8 cellular contexts compared by ENCODE assay signal in the genomic region with DNA sequence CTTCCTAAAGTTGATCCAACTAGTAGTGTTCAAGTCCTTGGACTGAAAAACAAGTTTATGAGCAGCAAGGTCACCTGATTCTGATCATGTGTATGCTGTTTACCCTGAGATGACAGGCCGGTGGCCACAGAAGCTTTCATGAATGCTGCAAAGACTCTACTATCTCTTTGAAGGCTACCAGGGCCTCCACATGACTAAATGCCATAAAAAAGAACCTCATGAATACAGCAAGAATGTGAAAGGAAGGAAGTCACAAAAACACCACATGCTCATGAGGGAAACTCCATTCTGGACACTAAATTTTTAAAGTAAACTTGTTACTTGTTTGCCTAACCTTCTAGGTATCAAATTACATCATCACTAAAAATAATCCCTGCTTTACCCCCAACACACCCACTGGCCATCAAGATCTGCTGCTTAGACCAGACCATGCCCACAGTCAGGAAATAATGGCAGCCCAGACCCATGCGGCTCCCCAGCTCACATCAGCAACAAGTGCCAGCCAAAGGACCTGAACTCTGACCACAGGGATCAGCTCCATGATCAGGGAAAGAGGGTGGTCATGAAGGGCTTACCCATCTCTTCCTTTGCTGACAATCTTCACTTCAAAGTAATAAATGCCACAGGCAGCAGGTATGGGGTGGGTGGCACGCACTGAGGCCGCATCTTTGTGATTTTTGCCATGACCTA. TPM values are rescaled to one million over a fixed set of nuclear protein-coding genes. Genes with fewer than 3 reads are reported as not detected.
DNase-seq lines count a peak whose midpoint lies in the region; ATAC-seq and TF ChIP-seq lines count a peak whose summit lies in the region.

No MANE protein-coding gene starts in this region.

- H3K36me3 ChIP-seq in stomach = peaks cover 4 to 39% (median 37%) of the 10 kb centered on the region in 4 donors

- H3K27ac ChIP-seq in stomach = peak overlapping the region in 2 of 5 donors; percentile 86 to 94

- H3K4me1 ChIP-seq in stomach = peaks cover 18 to 62% (median 39%) of the 10 kb centered on the region in 4 donors

- H3K9me3 Mint-ChIP-seq in activated CD4-positive, alpha-beta T cell treated with anti-CD3 and anti-CD28 coated beads, Interleukin-2, amount 10 ng/mL, durations not matched to agents 7 days and 5 days = no peaks in the 10 kb centered on the region
- H3K9me3 Mint-ChIP-seq in activated T-helper 2 cell treated with anti-CD3 and anti-CD28 coated beads, Interferon-gamma antibody, Interleukin-2, Interleukin-4, amounts not matched to agents 10 μg/mL and 5 μg/mL and 100 μg/mL, durations not matched to agents 14 hours and 24 hours and 36 hours = no peaks in the 10 kb centered on the region

- H3K9me3 ChIP-seq in stomach = no peaks in the 10 kb centered on the region

- H3K4me3 Mint-ChIP-seq in activated CD4-positive, alpha-beta T cell treated with anti-CD3 and anti-CD28 coated beads, Interleukin-2, amount 10 ng/mL, durations not matched to agents 7 days and 5 days = peak overlapping the region; percentile 92
- H3K4me3 Mint-ChIP-seq in activated T-helper 2 cell treated with anti-CD3 and anti-CD28 coated beads, Interferon-gamma antibody, Interleukin-2, Interleukin-4, amounts not matched to agents 10 μg/mL and 5 μg/mL and 100 μg/mL, durations not matched to agents 14 hours and 24 hours and 36 hours (ENCODE audit: low read depth) = peak overlapping the region; percentile 95

- CTCF ChIA-PET in activated CD4-positive, alpha-beta T cell treated with anti-CD3 and anti-CD28 coated beads, Interleukin-2, amount 10 ng/mL, durations not matched to agents 7 days and 5 days (lab: Charles Lee) = no interaction called here

- no peak for TF ChIP-seq EP300 in stomach (IDR thresholded peaks at IDR 0.05)

- whole genome bisulfite sequencing in stomach, 5 donors = 68 to 81% (median 73%) methylated on average over 4 of the region's 4 CpGs

- H3K4me3 ChIP-seq in stomach = peak overlapping the region; percentile 95 to 99 (median 97)

- POLR2A ChIA-PET in activated CD4-positive, alpha-beta T cell treated with anti-CD3 and anti-CD28 coated beads, Interleukin-2, amount 10 ng/mL, durations not matched to agents 7 days and 5 days (lab: Charles Lee) = no interaction called here

- no peaks in the 10 kb centered on the region for H3K27me3 ChIP-seq in stomach

- no peak for DNase-seq in activated CD4-positive, alpha-beta T cell treated with anti-CD3 and anti-CD28 coated beads, Interleukin-2, amount 10 ng/mL, durations not matched to agents 7 days and 5 days
- no peak for DNase-seq in activated CD4-positive, alpha-beta T cell treated with anti-CD3 and anti-CD28 coated beads, Interleukin-2, amount 50 U/mL, for 1 hour
- no peak for DNase-seq in activated T-helper 2 cell treated with anti-CD3 and anti-CD28 coated beads, Interferon-gamma antibody, Interleukin-2, Interleukin-4, amounts not matched to agents 10 μg/mL and 5 μg/mL and 100 μg/mL, durations not matched to agents 14 hours and 24 hours and 36 hours (ENCODE audit: low spot score)
- DNase-seq in iris pigment epithelial cell (ENCODE audit: low read depth) (peak; percentile 12), stomach (no peak), AML-193 (lab: John Stamatoyannopoulos, UW) (no peak)

- intact Hi-C loops in activated T-helper 2 cell treated with anti-CD3 and anti-CD28 coated beads, Interferon-gamma antibody, Interleukin-2, Interleukin-4, amounts not matched to agents 10 μg/mL and 5 μg/mL and 100 μg/mL, durations not matched to agents 14 hours and 24 hours and 36 hours (cut with micrococcal nuclease) = loop anchor here (5.0 to 10.0 kb wide), 2 partner anchors 88 to 280 kb away; partner anchors contain the start of genes GFOD2 and RIPOR1
- intact Hi-C loops in stomach (cut with DNase I; ENCODE audit: low total_unique reads) = no loop called here

- peaks cover 48% of the 10 kb centered on the region for H3K36me3 Mint-ChIP-seq in activated CD4-positive, alpha-beta T cell treated with anti-CD3 and anti-CD28 coated beads, Interleukin-2, amount 10 ng/mL, durations not matched to agents 7 days and 5 days (ENCODE audit: low read depth)
- peaks cover 46% of the 10 kb centered on the region for H3K36me3 Mint-ChIP-seq in activated T-helper 2 cell treated with anti-CD3 and anti-CD28 coated beads, Interferon-gamma antibody, Interleukin-2, Interleukin-4, amounts not matched to agents 10 μg/mL and 5 μg/mL and 100 μg/mL, durations not matched to agents 14 hours and 24 hours and 36 hours (ENCODE audit: low read depth)

- H3K27ac Mint-ChIP-seq in activated CD4-positive, alpha-beta T cell treated with anti-CD3 and anti-CD28 coated beads, Interleukin-2, amount 10 ng/mL, durations not matched to agents 7 days and 5 days = peak overlapping the region; percentile 90
- peak overlapping the region; percentile 24 for H3K27ac Mint-ChIP-seq in activated T-helper 2 cell treated with anti-CD3 and anti-CD28 coated beads, Interferon-gamma antibody, Interleukin-2, Interleukin-4, amounts not matched to agents 10 μg/mL and 5 μg/mL and 100 μg/mL, durations not matched to agents 14 hours and 24 hours and 36 hours

- TF ChIP-seq POLR2A in stomach (IDR thresholded peaks at IDR 0.05) = no peak

- ATAC-seq in HG03108 (IDR thresholded peaks at IDR 0.05; ENCODE audit: unreplicated experiment) (no peak), HG03039 (IDR thresholded peaks at IDR 0.05; ENCODE audit: unreplicated experiment) (no peak)

- TF ChIP-seq CTCF in stomach (IDR thresholded peaks at IDR 0.05) = no peak

- H3K4me1 Mint-ChIP-seq in activated CD4-positive, alpha-beta T cell treated with anti-CD3 and anti-CD28 coated beads, Interleukin-2, amount 10 ng/mL, durations not matched to agents 7 days and 5 days = peaks cover 57% of the 10 kb centered on the region
- H3K4me1 Mint-ChIP-seq in activated T-helper 2 cell treated with anti-CD3 and anti-CD28 coated beads, Interferon-gamma antibody, Interleukin-2, Interleukin-4, amounts not matched to agents 10 μg/mL and 5 μg/mL and 100 μg/mL, durations not matched to agents 14 hours and 24 hours and 36 hours (ENCODE audit: low read depth) = peaks cover 44% of the 10 kb centered on the region

- no peaks in the 10 kb centered on the region for H3K27me3 Mint-ChIP-seq in activated CD4-positive, alpha-beta T cell treated with anti-CD3 and anti-CD28 coated beads, Interleukin-2, amount 10 ng/mL, durations not matched to agents 7 days and 5 days
- H3K27me3 Mint-ChIP-seq in activated T-helper 2 cell treated with anti-CD3 and anti-CD28 coated beads, Interferon-gamma antibody, Interleukin-2, Interleukin-4, amounts not matched to agents 10 μg/mL and 5 μg/mL and 100 μg/mL, durations not matched to agents 14 hours and 24 hours and 36 hours (ENCODE audit: low read depth) = no peaks in the 10 kb centered on the region

RNA-seq across cellular contexts. Expression of gene RANBP10, which starts 1.4 kb away (rescaled TPM):
- total RNA-seq in activated CD4-positive, alpha-beta T cell treated with anti-CD3 and anti-CD28 coated beads, Interleukin-2, amount 10 ng/mL, durations not matched to agents 7 days and 5 days = 10 to 100 TPM; 28.2 to 30.4 TPM
- 16.5 and 17.3 TPM in 2 replicates for total RNA-seq in activated T-helper 2 cell treated with anti-CD3 and anti-CD28 coated beads, Interferon-gamma antibody, Interleukin-2, Interleukin-4, amounts not matched to agents 10 μg/mL and 5 μg/mL and 100 μg/mL, durations not matched to agents 14 hours and 24 hours and 36 hours
- 10 to 100 TPM in 3 of 5 donors, 1 to 10 TPM in 2; 7.8 to 37.3 (median 13.0) TPM for total RNA-seq in stomach
- polyA plus RNA-seq in stomach = 1 to 10 TPM; 2.9 to 6.9 (median 4.2) TPM

RNA-seq across cellular contexts. Expression of gene TSNAXIP1, which starts 1.7 kb away (rescaled TPM):
- total RNA-seq in activated CD4-positive, alpha-beta T cell treated with anti-CD3 and anti-CD28 coated beads, Interleukin-2, amount 10 ng/mL, durations not matched to agents 7 days and 5 days = under 1 TPM; 0.27 to 0.33 TPM
- total RNA-seq in activated T-helper 2 cell treated with anti-CD3 and anti-CD28 coated beads, Interferon-gamma antibody, Interleukin-2, Interleukin-4, amounts not matched to agents 10 μg/mL and 5 μg/mL and 100 μg/mL, durations not matched to agents 14 hours and 24 hours and 36 hours = 0.51 and 1.0 TPM in 2 replicates
- total RNA-seq in stomach = 10 to 100 TPM in 1 of 5 donors, 1 to 10 TPM in 2, under 1 TPM in 1, not detected in 1; 0.45 to 25.7 (median 1.7) TPM
- polyA plus RNA-seq in stomach = 1 to 10 TPM in 1 of 3 donors, under 1 TPM in 2; 0.46 to 1.2 (median 1.00) TPM

RNA-seq across cellular contexts. Expression of gene THAP11, which starts 37.1 kb away (rescaled TPM):
- 10 to 100 TPM; 37.5 to 41.7 TPM for total RNA-seq in activated CD4-positive, alpha-beta T cell treated with anti-CD3 and anti-CD28 coated beads, Interleukin-2, amount 10 ng/mL, durations not matched to agents 7 days and 5 days
- total RNA-seq in activated T-helper 2 cell treated with anti-CD3 and anti-CD28 coated beads, Interferon-gamma antibody, Interleukin-2, Interleukin-4, amounts not matched to agents 10 μg/mL and 5 μg/mL and 100 μg/mL, durations not matched to agents 14 hours and 24 hours and 36 hours = 43.0 and 45.1 TPM in 2 replicates
- total RNA-seq in stomach = 100 to 1,000 TPM in 1 of 5 donors, 10 to 100 TPM in 4; 12.5 to 109 (median 53.9) TPM
- polyA plus RNA-seq in stomach = 10 to 100 TPM; 15.8 to 25.7 (median 18.7) TPM

RNA-seq across cellular contexts. Expression of gene NUTF2, which starts 41.7 kb away (rescaled TPM):
- 100 to 1,000 TPM; 112 to 140 TPM for total RNA-seq in activated CD4-positive, alpha-beta T cell treated with anti-CD3 and anti-CD28 coated beads, Interleukin-2, amount 10 ng/mL, durations not matched to agents 7 days and 5 days
- total RNA-seq in activated T-helper 2 cell treated with anti-CD3 and anti-CD28 coated beads, Interferon-gamma antibody, Interleukin-2, Interleukin-4, amounts not matched to agents 10 μg/mL and 5 μg/mL and 100 μg/mL, durations not matched to agents 14 hours and 24 hours and 36 hours = 165 and 177 TPM in 2 replicates
- 10 to 100 TPM in 4 of 5 donors, 1 to 10 TPM in 1; 9.3 to 64.7 (median 25.7) TPM for total RNA-seq in stomach
- 100 to 1,000 TPM in 2 of 3 donors, 10 to 100 TPM in 1; 92.0 to 125 (median 112) TPM for polyA plus RNA-seq in stomach

RNA-seq across cellular contexts. Expression of gene CENPT, which starts 42.5 kb away (rescaled TPM):
- 10 to 100 TPM; 62.1 to 64.0 TPM for total RNA-seq in activated CD4-positive, alpha-beta T cell treated with anti-CD3 and anti-CD28 coated beads, Interleukin-2, amount 10 ng/mL, durations not matched to agents 7 days and 5 days
- 38.6 and 50.1 TPM in 2 replicates for total RNA-seq in activated T-helper 2 cell treated with anti-CD3 and anti-CD28 coated beads, Interferon-gamma antibody, Interleukin-2, Interleukin-4, amounts not matched to agents 10 μg/mL and 5 μg/mL and 100 μg/mL, durations not matched to agents 14 hours and 24 hours and 36 hours
- 10 to 100 TPM; 27.4 to 80.7 (median 71.0) TPM for total RNA-seq in stomach
- 10 to 100 TPM; 36.8 to 64.8 (median 48.3) TPM for polyA plus RNA-seq in stomach
